In genomic region chr4:86108834-86109233, GRCh38 we compare ENCODE assay signal across 30 cellular contexts.
"Had no signal": no experiment of that assay in that cellular context is flagged by ENCODE, and none has a peak within 500 bp of the region (broad histone marks: within the 10 kb centered on the region; RNA-seq: fewer than 3 reads in every experiment).

No MANE protein-coding gene starts in this region.

- ATAC-seq: naive thymus-derived CD8-positive, alpha-beta T cell; natural killer cell treated with Interleukin-12 subunit alpha and Interleukin-12 subunit beta and Interleukin-15 and Interleukin-18, amount 100 ng/mL, for 72 hours; psoas muscle; right cardiac atrium; sciatic nerve; stimulated activated memory B cell treated with anti-CD40 and anti-IgM and Interleukin-4, amounts not matched to agents 10 μg/mL and 1 μg/mL and 100 μg/mL, for 72 hours; stimulated activated naive CD8-positive, alpha-beta T cell treated with anti-CD3 and anti-CD28 coated beads, Interleukin-15, amount 100 ng/mL, for 72 hours; stimulated activated naive CD8-positive, alpha-beta T cell treated with anti-CD3 and anti-CD28 coated beads, Interleukin-15, Interleukin-2, amounts not matched to agents 100 U/mL and 50 U/mL, for 24 hours; upper lobe of right lung had no signal

- H3K9ac ChIP-seq: parathyroid adenoma had no signal

- H3K4me1 ChIP-seq: parathyroid adenoma, psoas muscle, spleen, suprapubic skin, testis, tibial nerve, upper lobe of right lung, vagina had no signal

- DNase-seq: naive B cell; naive thymus-derived CD8-positive, alpha-beta T cell; nephron progenitor cell; occipital lobe; ovary; posterior cingulate gyrus; psoas muscle; right cardiac atrium; spleen; stimulated activated CD4-positive, alpha-beta T cell treated with anti-CD3 and anti-CD28 coated beads, Interleukin-12 subunit alpha, Interleukin-12 subunit beta, amount 100 ng/mL, for 4 hours; stimulated activated CD4-positive, alpha-beta T cell treated with anti-CD3 and anti-CD28 coated beads, Interleukin-1b, Interleukin-23, amount 100 ng/mL, for 48 hours; stimulated activated CD4-positive, alpha-beta T cell treated with anti-CD3 and anti-CD28 coated beads, Interleukin-4, amount 100 ng/mL, for 1 hour; stimulated activated CD4-positive, alpha-beta T cell treated with anti-CD3 and anti-CD28 coated beads, Interleukin-4, amount 100 ng/mL, for 4 hours; stimulated activated CD8-positive, alpha-beta memory T cell treated with anti-CD3 and anti-CD28 coated beads, Interleukin-4, amount 100 ng/mL, for 48 hours; stimulated activated naive CD4-positive, alpha-beta T cell; stimulated activated naive CD8-positive, alpha-beta T cell treated with anti-CD3 and anti-CD28 coated beads, Interleukin-15, amount 100 ng/mL, for 72 hours; stimulated activated naive CD8-positive, alpha-beta T cell treated with anti-CD3 and anti-CD28 coated beads, Interleukin-15, Interleukin-2, amounts not matched to agents 100 U/mL and 50 U/mL, for 24 hours; substantia nigra; testis; trophoblast cell; upper lobe of right lung had no signal

- H3K36me3 ChIP-seq: ovary, spleen, suprapubic skin, tibial nerve, upper lobe of right lung, vagina had no signal

- H3K9me3 ChIP-seq: ovary, suprapubic skin, testis, vagina had no signal

- H3K4me2 ChIP-seq: smooth muscle cell had no signal

- H3K4me3 ChIP-seq: ovary, psoas muscle, skin epidermis, smooth muscle cell, spleen, suprapubic skin, testis, tibial nerve, upper lobe of right lung, vagina had no signal

- H3K27ac ChIP-seq: ovary, parathyroid adenoma, psoas muscle, skin epidermis, spleen, suprapubic skin, testis, tibial nerve, upper lobe of right lung, vagina had no signal

- H3K27me3 ChIP-seq: ovary, spleen, suprapubic skin, testis, tibial nerve, upper lobe of right lung, vagina had no signal

- H3K79me2 ChIP-seq: parathyroid adenoma had no signal
